ENCODE assay signal across 22 cellular contexts in the genomic region with DNA sequence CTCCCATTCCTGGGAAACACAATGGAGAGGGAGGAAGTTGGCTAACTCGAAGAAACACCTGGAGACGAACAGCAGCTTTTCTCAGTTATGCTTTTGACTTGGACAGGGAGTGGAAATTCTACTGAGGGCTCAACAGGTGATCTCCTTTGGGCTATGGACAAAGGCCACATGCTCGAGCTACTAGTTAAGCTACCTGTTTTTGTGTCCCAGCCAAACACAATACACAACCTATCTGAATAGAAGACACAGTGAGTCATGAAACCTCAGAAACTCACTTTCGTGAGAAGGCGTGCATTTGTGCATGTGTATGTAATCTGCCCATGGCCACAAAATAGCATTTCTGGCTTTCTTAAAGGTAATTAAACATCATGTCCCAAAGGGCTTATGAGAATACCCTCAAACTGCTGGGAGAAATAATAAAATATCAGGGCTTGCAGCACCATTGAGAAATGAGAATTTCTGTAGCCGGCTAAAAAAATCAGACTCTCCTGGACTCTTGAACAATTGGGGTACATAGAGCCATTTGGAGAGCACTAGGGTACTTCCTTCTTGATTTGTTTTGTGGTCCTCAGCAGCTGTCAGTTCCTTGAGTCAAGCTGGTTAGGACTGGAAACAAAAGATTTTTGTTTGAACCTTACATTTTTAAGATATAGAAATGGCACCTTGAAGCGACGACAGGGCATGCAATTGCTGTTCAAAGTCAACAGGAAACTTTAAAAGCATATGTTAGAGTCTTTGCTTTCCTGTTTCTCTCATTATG.
DNase-seq lines count a peak whose midpoint lies in the region; ATAC-seq, FAIRE-seq and TF ChIP-seq lines count a peak whose summit lies in the region.
"Had no signal": no experiment of that assay in that cellular context is flagged by ENCODE, and none has a peak within 500 bp of the region (broad histone marks: within the 10 kb centered on the region; RNA-seq: fewer than 3 reads in every experiment).

No MANE protein-coding gene starts in this region.

- H3K27me3 Mint-ChIP-seq in GM23338 (ENCODE audit: insufficient read depth, low read depth, poor library complexity): no peaks in the 10 kb centered on the region
- H3K27me3 Mint-ChIP-seq: CD4-positive, alpha-beta T cell had no signal

- H3K9me3 Mint-ChIP-seq in GM23338: no peaks in the 10 kb centered on the region
- H3K9me3 Mint-ChIP-seq: CD4-positive, alpha-beta T cell; T-helper 1 cell treated with Interleukin-12 subunit alpha and Interleukin-12 subunit beta and Interleukin-4 antibody, amounts not matched to agents 30 μg/mL and 1 μg/mL, for 36 hours had no signal

- TF ChIP-seq POLR2A in HepG2 (IDR thresholded peaks at IDR 0.05; ENCODE audit: insufficient read depth in 1 of 2, low read depth in 2 of 2, low read length in 2 of 2): no peak

- no peaks in the 10 kb centered on the region; the same call in 2 of the 3 replicates for H3K4me1 Mint-ChIP-seq in GM23338

- H3K4me3 Mint-ChIP-seq in GM23338: no peak overlapping the region
- H3K4me3 Mint-ChIP-seq: CD4-positive, alpha-beta T cell; T-helper 1 cell treated with Interleukin-12 subunit alpha and Interleukin-12 subunit beta and Interleukin-4 antibody, amounts not matched to agents 30 μg/mL and 1 μg/mL, for 36 hours had no signal

- no peak overlapping the region for H3K4me3 ChIP-seq in GM23338
- no peak overlapping the region for H3K4me3 ChIP-seq in esophagus (ENCODE audit: low read depth in 1 of 2, low read length in 2 of 2)
- no peak overlapping the region for H3K4me3 ChIP-seq in HepG2 (replicated peaks in 1 of 3; ENCODE audit: insufficient read depth in 1 of 3, low read depth in 2 of 3, low read length in 3 of 3)
- H3K4me3 ChIP-seq: dorsolateral prefrontal cortex, right atrium auricular region had no signal

- CTCF ChIA-PET in HepG2 (lab: Yijun Ruan, JAX; ENCODE audit: low intra/inter-chr PET ratio, low total read pairs): no interaction called here

- ATAC-seq in GM23338 (no peak), HepG2 (no peak), GM19035 (IDR thresholded peaks at IDR 0.05; ENCODE audit: unreplicated experiment) (no peak)

- TF ChIP-seq EP300 in HepG2 (IDR thresholded peaks at IDR 0.05; ENCODE audit: low read depth in 2 of 2, low read length in 2 of 2) (no peak), HepG2 (CRISPR knock-in tag; IDR thresholded peaks at IDR 0.05; ENCODE audit: borderline replicate concordance) (no peak)

- TF ChIP-seq CTCF in GM23338 (conservative IDR thresholded peaks at IDR 0.05; ENCODE audit: low read depth in 2 of 2) (no peak), HepG2 (CRISPR knock-in tag; IDR thresholded peaks at IDR 0.05) (no peak)

- 47 to 62% methylated on average over 8 of the region's 8 CpGs for whole genome bisulfite sequencing in esophagus, 2 donors
- 28% methylated on average over 8 of the region's 8 CpGs for WGBS in HepG2 (ENCODE audit: low lambda C conversion rate)

- H4K20me1 ChIP-seq in GM23338 (replicated peaks; ENCODE audit: insufficient read depth) (no peaks in the 10 kb centered on the region), HepG2 (ENCODE audit: insufficient read depth, low read length) (no peaks in the 10 kb centered on the region)

- H3K27ac ChIP-seq in GM23338 (ENCODE audit: low read depth): no peak overlapping the region
- peak overlapping the region; percentile 44 to 57 for H3K27ac ChIP-seq in esophagus (ENCODE audit: low read depth in 2 of 2, low read length in 1 of 2)
- H3K27ac ChIP-seq in HepG2 (ENCODE audit: extremely low read length, insufficient read depth, low read length): no peak overlapping the region
- H3K27ac ChIP-seq: dorsolateral prefrontal cortex, neutrophil, right atrium auricular region had no signal

- POLR2A ChIA-PET in HepG2 (lab: Yijun Ruan, JAX): no interaction called here

- no peaks in the 10 kb centered on the region for H3K9me2 ChIP-seq in GM23338 (ENCODE audit: insufficient read depth)

- no peaks in the 10 kb centered on the region for H3K36me3 Mint-ChIP-seq in GM23338 (ENCODE audit: low read depth)

- no peaks in the 10 kb centered on the region for H3K27me3 ChIP-seq in GM23338 (ENCODE audit: insufficient read depth)
- no peaks in the 10 kb centered on the region for H3K27me3 ChIP-seq in esophagus (ENCODE audit: control insufficient read depth in 1 of 2, insufficient read depth in 2 of 2, low read length in 2 of 2)
- H3K27me3 ChIP-seq in HepG2 (ENCODE audit: control insufficient read depth in 1 of 2, insufficient read depth in 2 of 2, low read length in 2 of 2): no peaks in the 10 kb centered on the region; a peak in 1 of 5 replicates
- H3K27me3 ChIP-seq: neutrophil, right atrium auricular region had no signal

- no peak for TF ChIP-seq RAD21 in HepG2 (CRISPR knock-in tag; IDR thresholded peaks at IDR 0.05)

- H3K79me2 ChIP-seq in GM23338 (replicated peaks; ENCODE audit: insufficient read depth): no peaks in the 10 kb centered on the region
- H3K79me2 ChIP-seq in HepG2 (ENCODE audit: insufficient read depth, low read length): no peaks in the 10 kb centered on the region

- peak; percentile 47 for DNase-seq in COLO829 (ENCODE audit: low spot score)
- no peak for DNase-seq in GM23338 (ENCODE audit: low spot score)
- peak; percentile 96 for DNase-seq in SW480 (ENCODE audit: low spot score)
- no peak for DNase-seq in HepG2 (ENCODE audit: low spot score)
- no peak for DNase-seq in SIG-M5 treated with dmso at 0.1 percent for 504 hours (lab: John Stamatoyannopoulos, UW; ENCODE audit: unreplicated experiment)
- no peak for DNase-seq in activated CD8-positive, alpha-beta memory T cell treated with anti-CD3 and anti-CD28 coated beads, Interleukin-2, amount 50 U/mL, for 4 hours
- DNase-seq: activated CD4-positive, CD25-positive, alpha-beta regulatory T cell treated with anti-CD3 and anti-CD28 coated beads, Interleukin-2, amount 50 U/mL, for 72 hours; activated naive CD4-positive, alpha-beta T cell; CD4-positive, alpha-beta T cell; dorsolateral prefrontal cortex; hippocampal formation; KBM-7; NCI-H1105; NCI-H2171; NCI-H82 had no signal

- no TSS peak for BruUV-seq in HepG2 (replicated peaks; lab: Mats Ljungman, UMichigan)

- H3K4me1 ChIP-seq in GM23338 (ENCODE audit: insufficient read depth) (no peaks in the 10 kb centered on the region), esophagus (ENCODE audit: control insufficient read depth in 2 of 2, insufficient read depth in 2 of 2, low read length in 1 of 2) (peaks cover 0 to 2% of the 10 kb centered on the region in 2 donors), HepG2 (ENCODE audit: insufficient read depth, low read length) (no peaks in the 10 kb centered on the region)
- H3K4me1 ChIP-seq: right atrium auricular region had no signal

- H2AFZ ChIP-seq in GM23338 (peak overlapping the region; percentile 40; the same call in 1 of the 2 replicates), HepG2 (ENCODE audit: low read length) (no peak overlapping the region)

- H3K4me2 ChIP-seq in GM23338 (no peak overlapping the region), HepG2 (ENCODE audit: low read depth, low read length) (no peak overlapping the region)

- H3K9me3 ChIP-seq in esophagus (ENCODE audit: control insufficient read depth in 2 of 2, insufficient read depth in 1 of 2, low read depth in 1 of 2, low read length in 1 of 2) (no peaks in the 10 kb centered on the region), HepG2 (ENCODE audit: low read length) (no peaks in the 10 kb centered on the region)
- H3K9me3 ChIP-seq: neutrophil, right atrium auricular region had no signal

- no peaks in the 10 kb centered on the region for H3F3A ChIP-seq in GM23338 (replicated peaks; ENCODE audit: low read depth)

- FAIRE-seq in HepG2 (lab: Jason Lieb, UNC): no peak
- FAIRE-seq: GM12891, urothelium cell line had no signal

- H3K27ac Mint-ChIP-seq in GM23338: no peak overlapping the region
- H3K27ac Mint-ChIP-seq: CD4-positive, alpha-beta T cell; T-helper 1 cell treated with Interleukin-12 subunit alpha and Interleukin-12 subunit beta and Interleukin-4 antibody, amounts not matched to agents 30 μg/mL and 1 μg/mL, for 36 hours had no signal

- H3K9ac ChIP-seq in HepG2 (ENCODE audit: insufficient read depth, low read depth, low read length): no peak overlapping the region

- in situ Hi-C loops in HepG2 (cut with HindIII; ENCODE audit: extremely low pct_ligation_motif_present, low pct_unique_long_range_greater_than_20kb): no loop called here

- intact Hi-C loops in HepG2 (cut with micrococcal nuclease; ENCODE audit: unreplicated experiment): no loop called here

- no peaks in the 10 kb centered on the region for H3K36me3 ChIP-seq in GM23338 (ENCODE audit: insufficient read depth)
- no peaks in the 10 kb centered on the region for H3K36me3 ChIP-seq in esophagus (ENCODE audit: control insufficient read depth in 2 of 2, insufficient read depth in 2 of 2, low read length in 1 of 2)
- no peaks in the 10 kb centered on the region for H3K36me3 ChIP-seq in HepG2 (replicated peaks in 1 of 2; ENCODE audit: control insufficient read depth in 1 of 2, insufficient read depth in 2 of 2, low read length in 2 of 2)
- H3K36me3 ChIP-seq: neutrophil, right atrium auricular region had no signal

TF ChIP-seq in GM23338, 12 proteins besides CTCF, POLR2A, EP300 and RAD21 (continues in another document):
- no peak for TF ChIP-seq EZH2phosphoT487 (IDR thresholded peaks at IDR 0.05; ENCODE audit: unreplicated experiment)

TF ChIP-seq in HepG2, 621 proteins besides CTCF, POLR2A, EP300 and RAD21:
- TF ChIP-seq SOX5 (CRISPR knock-in tag; IDR thresholded peaks at IDR 0.05; ENCODE audit: borderline replicate concordance) (no peak), DMAP1 (CRISPR knock-in tag; IDR thresholded peaks at IDR 0.05) (no peak), ZNF225 (CRISPR knock-in tag; IDR thresholded peaks at IDR 0.05) (no peak), PHF20 (CRISPR knock-in tag; IDR thresholded peaks at IDR 0.05) (no peak), IKZF4 (CRISPR knock-in tag; IDR thresholded peaks at IDR 0.05; ENCODE audit: borderline replicate concordance, low read depth, not compliant biosample characterization) (no peak)
- TF ChIP-seq, protein P1, sequence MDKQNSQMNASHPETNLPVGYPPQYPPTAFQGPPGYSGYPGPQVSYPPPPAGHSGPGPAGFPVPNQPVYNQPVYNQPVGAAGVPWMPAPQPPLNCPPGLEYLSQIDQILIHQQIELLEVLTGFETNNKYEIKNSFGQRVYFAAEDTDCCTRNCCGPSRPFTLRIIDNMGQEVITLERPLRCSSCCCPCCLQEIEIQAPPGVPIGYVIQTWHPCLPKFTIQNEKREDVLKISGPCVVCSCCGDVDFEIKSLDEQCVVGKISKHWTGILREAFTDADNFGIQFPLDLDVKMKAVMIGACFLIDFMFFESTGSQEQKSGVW (CRISPR knock-in tag; IDR thresholded peaks at IDR 0.05; ENCODE audit: borderline replicate concordance): no peak
TF ChIP-seq in HepG2: peak in this region for 0.

Comparison
In these comparisons a context has a peak if more than half of its experiments do, and no peak if none do; other contexts are left out.
1. DNase-seq: peak in COLO829 (single experiment) and SW480 (single experiment); none in GM23338 (single experiment), HepG2 (single experiment), SIG-M5 treated with dmso at 0.1 percent for 504 hours (single experiment) and activated CD8-positive, alpha-beta memory T cell treated with anti-CD3 and anti-CD28 coated beads, Interleukin-2, amount 50 U/mL, for 4 hours (single experiment).
2. H3K27ac ChIP-seq: peak in esophagus (2 of 2); none in GM23338 (single experiment) and HepG2 (single experiment).